23 cellular contexts compared by ENCODE assay signal in the genomic region with DNA sequence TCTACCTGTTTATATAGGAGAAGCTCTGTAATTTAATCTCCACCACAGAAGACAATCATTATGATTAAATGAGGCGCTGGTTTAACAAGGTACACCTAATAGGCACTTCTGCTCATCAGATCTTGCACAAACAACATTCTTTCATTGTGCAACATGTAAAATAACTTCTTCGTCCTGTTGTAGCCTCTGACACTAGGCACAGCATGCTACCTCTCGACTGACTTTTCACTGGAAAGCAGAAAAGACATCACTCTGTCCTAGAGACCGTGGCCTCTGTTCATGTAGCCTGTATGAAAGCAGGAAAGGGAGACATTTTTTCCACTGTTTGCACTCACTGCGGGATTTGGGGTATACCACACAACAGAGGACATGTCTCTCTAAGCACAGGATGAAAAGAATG.
DNase-seq lines count a peak whose midpoint lies in the region; ATAC-seq, FAIRE-seq and TF ChIP-seq lines count a peak whose summit lies in the region.
"Had no signal": no experiment of that assay in that cellular context is flagged by ENCODE, and none has a peak within 500 bp of the region (broad histone marks: within the 10 kb centered on the region; RNA-seq: fewer than 3 reads in every experiment).

No MANE protein-coding gene starts in this region.

- CTCF ChIA-PET in A549 (lab: Yijun Ruan, JAX), result interaction anchor here (1.4 kb wide), 1 partner anchor 319 kb away, joined by 3 read pairs; no protein-coding TSS in a partner anchor
- CTCF ChIA-PET in OCI-LY7 (lab: Charles Lee; ENCODE audit: unreplicated experiment), result no interaction called here

- H3K27ac Mint-ChIP-seq in activated T-helper 2 cell treated with anti-CD3 and anti-CD28 coated beads, Interferon-gamma antibody, Interleukin-2, Interleukin-4, amounts not matched to agents 10 μg/mL and 5 μg/mL and 100 μg/mL, durations not matched to agents 14 hours and 24 hours and 36 hours, result no peak overlapping the region
- H3K27ac Mint-ChIP-seq: activated T-helper 1 cell treated with anti-CD3 and anti-CD28 coated beads, Interleukin-12 subunit alpha, Interleukin-12 subunit beta, Interleukin-2, Interleukin-4 antibody, amounts not matched to agents 30 ng/mL and 10 ng/mL and 1 ng/mL, durations not matched to agents 14 hours and 24 hours and 36 hours; CD4-positive, alpha-beta memory T cell; effector memory CD8-positive, alpha-beta T cell; natural killer cell had no signal

- WGBS in A549 (ENCODE audit: missing lambda C conversion rate), result 20% methylated on average over 5 of the region's 5 CpGs
- no CpG with 5 or more reads among the region's 5 CpGs for WGBS in mesendoderm (ENCODE audit: extremely low coverage, insufficient coverage, low lambda C conversion rate)

- H2AFZ ChIP-seq in OCI-LY7 (ENCODE audit: low read length), result no peak overlapping the region

- H3K4me3 ChIP-seq in A549, result no peak overlapping the region
- H3K4me3 ChIP-seq in HUES48 (ENCODE audit: low read depth, low read length), result peak overlapping the region; percentile 23; the same call in 1 of the 2 replicates
- H3K4me3 ChIP-seq in mesendoderm (ENCODE audit: low read length), result no peak overlapping the region
- H3K4me3 ChIP-seq in OCI-LY7 (ENCODE audit: low read depth, low read length, poor library complexity, severe bottlenecking), result no peak overlapping the region
- H3K4me3 ChIP-seq: adrenal gland, heart right ventricle, PC-9, spleen had no signal

- H3K79me2 ChIP-seq in mesendoderm (ENCODE audit: control insufficient read depth, insufficient read depth, low read length), result no peaks in the 10 kb centered on the region
- H3K79me2 ChIP-seq in OCI-LY7 (ENCODE audit: insufficient read depth, low read depth, low read length), result no peaks in the 10 kb centered on the region

- H3K36me3 ChIP-seq in HUES48 (ENCODE audit: control insufficient read depth, insufficient read depth, low read length) (no peaks in the 10 kb centered on the region), mesendoderm (ENCODE audit: control insufficient read depth, insufficient read depth, low read length) (no peaks in the 10 kb centered on the region), OCI-LY7 (ENCODE audit: insufficient read depth, low read length) (no peaks in the 10 kb centered on the region)
- H3K36me3 ChIP-seq: adrenal gland, heart right ventricle, spleen had no signal

- no peak overlapping the region for H4K8ac ChIP-seq in mesendoderm (ENCODE audit: low read depth, low read length)

- intact Hi-C loops in OCI-LY7 (cut with micrococcal nuclease; ENCODE audit: unreplicated experiment), result no loop called here
- intact Hi-C loops in activated T-helper 2 cell treated with anti-CD3 and anti-CD28 coated beads, Interferon-gamma antibody, Interleukin-2, Interleukin-4, amounts not matched to agents 10 μg/mL and 5 μg/mL and 100 μg/mL, durations not matched to agents 14 hours and 24 hours and 36 hours (cut with micrococcal nuclease), result loop anchor here (10.0 kb wide), 1 partner anchor 312 kb away; the partner anchor contains the start of gene IRS1

- peak overlapping the region; percentile 84 for H3K4me2 ChIP-seq in A549
- H3K4me2 ChIP-seq in mesendoderm (ENCODE audit: low read length), result no peak overlapping the region
- no peak overlapping the region for H3K4me2 ChIP-seq in OCI-LY7 (ENCODE audit: low read length)
- H3K4me2 ChIP-seq: PC-9 had no signal

- H3K9me3 ChIP-seq in A549 (0 out of 3 replicates have a peak, but pooled peaks cover under 1% of the 10 kb centered on the region), HUES48 (ENCODE audit: control insufficient read depth, insufficient read depth, low read length) (no peaks in the 10 kb centered on the region), OCI-LY7 (ENCODE audit: low read length) (no peaks in the 10 kb centered on the region)
- H3K9me3 ChIP-seq: adrenal gland, heart right ventricle, spleen had no signal

- ATAC-seq in A549 (peak; percentile 15 to 47; a peak in 3 of 6 replicates), GM18498 (IDR thresholded peaks at IDR 0.05; ENCODE audit: unreplicated experiment) (no peak)
- ATAC-seq: activated CD4-positive, CD25-positive, alpha-beta regulatory T cell treated with anti-CD3 and anti-CD28 coated beads, Interleukin-2, amount 50 U/mL, for 24 hours; effector memory CD8-positive, alpha-beta T cell; heart right ventricle; natural killer cell had no signal

- peak overlapping the region; percentile 78 for H2BK120ac ChIP-seq in mesendoderm (ENCODE audit: low read depth, low read length)

- no peaks in the 10 kb centered on the region for H3K9me2 ChIP-seq in OCI-LY7 (ENCODE audit: insufficient read depth, low read length)

- H2AK5ac ChIP-seq in mesendoderm (ENCODE audit: low read length), result no peak overlapping the region

- H3K79me1 ChIP-seq in mesendoderm (ENCODE audit: low read length), result no peaks in the 10 kb centered on the region

- FAIRE-seq in A549 (lab: Jason Lieb, UNC), result no peak

- H3K4me1 Mint-ChIP-seq in activated T-helper 2 cell treated with anti-CD3 and anti-CD28 coated beads, Interferon-gamma antibody, Interleukin-2, Interleukin-4, amounts not matched to agents 10 μg/mL and 5 μg/mL and 100 μg/mL, durations not matched to agents 14 hours and 24 hours and 36 hours (ENCODE audit: low read depth), result no peaks in the 10 kb centered on the region
- H3K4me1 Mint-ChIP-seq: CD4-positive, alpha-beta memory T cell; natural killer cell had no signal

- no peak for TF ChIP-seq EP300 in A549 (IDR thresholded peaks at IDR 0.05)

- H4K20me1 ChIP-seq in OCI-LY7 (ENCODE audit: insufficient read depth, low read length), result no peaks in the 10 kb centered on the region

- H3K18ac ChIP-seq in mesendoderm (ENCODE audit: low read length), result peak overlapping the region; percentile 4

- H3K4me1 ChIP-seq in A549 (peaks cover 35% of the 10 kb centered on the region), HUES48 (ENCODE audit: control insufficient read depth, insufficient read depth, low read length) (peaks cover 47% of the 10 kb centered on the region), mesendoderm (ENCODE audit: control insufficient read depth, low read depth, low read length) (peaks cover under 1% of the 10 kb centered on the region), OCI-LY7 (ENCODE audit: insufficient read depth, low read length, poor library complexity, severe bottlenecking) (no peaks in the 10 kb centered on the region)

- H3K27ac ChIP-seq in A549 (peak overlapping the region; percentile 74 to 82), HUES48 (ENCODE audit: low read depth, low read length) (peak overlapping the region; percentile 68), mesendoderm (ENCODE audit: low read depth, low read length) (no peak overlapping the region), OCI-LY7 (ENCODE audit: low read depth, low read length, poor library complexity, severe bottlenecking) (no peak overlapping the region)
- H3K27ac ChIP-seq: adrenal gland, heart right ventricle, PC-9, spleen had no signal

- H2BK15ac ChIP-seq in mesendoderm (replicated peaks; ENCODE audit: low read depth), result no peak overlapping the region

- H3K9ac ChIP-seq in HUES48 (ENCODE audit: low read depth, low read length), result peak overlapping the region; percentile 51; the same call in 1 of the 2 replicates
- no peak overlapping the region for H3K9ac ChIP-seq in mesendoderm (ENCODE audit: low read length)

- H3K9me3 Mint-ChIP-seq in activated T-helper 2 cell treated with anti-CD3 and anti-CD28 coated beads, Interferon-gamma antibody, Interleukin-2, Interleukin-4, amounts not matched to agents 10 μg/mL and 5 μg/mL and 100 μg/mL, durations not matched to agents 14 hours and 24 hours and 36 hours, result no peaks in the 10 kb centered on the region
- H3K9me3 Mint-ChIP-seq: activated T-helper 1 cell treated with anti-CD3 and anti-CD28 coated beads, Interleukin-12 subunit alpha, Interleukin-12 subunit beta, Interleukin-2, Interleukin-4 antibody, amounts not matched to agents 30 ng/mL and 10 ng/mL and 1 ng/mL, durations not matched to agents 14 hours and 24 hours and 36 hours; CD4-positive, alpha-beta memory T cell; effector memory CD8-positive, alpha-beta T cell had no signal

- H3K27me3 ChIP-seq in HUES48 (ENCODE audit: control insufficient read depth, insufficient read depth, low read length), result no peaks in the 10 kb centered on the region
- H3K27me3 ChIP-seq in mesendoderm (ENCODE audit: insufficient read depth, low read length, poor library complexity), result no peaks in the 10 kb centered on the region
- H3K27me3 ChIP-seq: adrenal gland had no signal

- no peak for TF ChIP-seq CTCF in A549 (IDR thresholded peaks at IDR 0.05)
- TF ChIP-seq CTCF in OCI-LY7 (conservative IDR thresholded peaks at IDR 0.05; ENCODE audit: low read length), result no peak

- TF ChIP-seq POLR2A in A549 (IDR thresholded peaks at IDR 0.05; ENCODE audit: low read length), result no peak

- DNase-seq in A549 (ENCODE audit: low read depth in 1 of 2, low spot score in 1 of 2), result peak in 1 of 2 experiments; percentile 18
- DNase-seq in astrocyte of the hippocampus (ENCODE audit: low read depth, low spot score), result peak; percentile 32
- DNase-seq in mesendoderm, result peak; percentile 50
- no peak for DNase-seq in OCI-LY7 (ENCODE audit: low spot score)
- DNase-seq in hippocampal formation (lab: John Stamatoyannopoulos, UW), result no peak
- no peak for DNase-seq in activated T-helper 2 cell treated with anti-CD3 and anti-CD28 coated beads, Interferon-gamma antibody, Interleukin-2, Interleukin-4, amounts not matched to agents 10 μg/mL and 5 μg/mL and 100 μg/mL, durations not matched to agents 14 hours and 24 hours and 36 hours (ENCODE audit: low spot score)
- DNase-seq: adrenal gland; CD4-positive, alpha-beta memory T cell; central memory CD4-positive, alpha-beta T cell; DMS79 treated with DMSO at 0.1 percent for 48 hours; effector memory CD8-positive, alpha-beta T cell; HCEC 1CT; heart right ventricle; natural killer cell; NCI-H1048; NCI-H2107; NCI-H82; spleen had no signal

- H3K23ac ChIP-seq in mesendoderm (ENCODE audit: low read length), result no peak overlapping the region

- peaks cover 12% of the 10 kb centered on the region for H3K27me3 Mint-ChIP-seq in activated T-helper 2 cell treated with anti-CD3 and anti-CD28 coated beads, Interferon-gamma antibody, Interleukin-2, Interleukin-4, amounts not matched to agents 10 μg/mL and 5 μg/mL and 100 μg/mL, durations not matched to agents 14 hours and 24 hours and 36 hours (ENCODE audit: low read depth)

- BruUV-seq in OCI-LY7 (replicated peaks; lab: Mats Ljungman, UMichigan), result no TSS peak

- H3K4me3 Mint-ChIP-seq in activated T-helper 2 cell treated with anti-CD3 and anti-CD28 coated beads, Interferon-gamma antibody, Interleukin-2, Interleukin-4, amounts not matched to agents 10 μg/mL and 5 μg/mL and 100 μg/mL, durations not matched to agents 14 hours and 24 hours and 36 hours (ENCODE audit: low read depth), result no peak overlapping the region
- H3K4me3 Mint-ChIP-seq: activated T-helper 1 cell treated with anti-CD3 and anti-CD28 coated beads, Interleukin-12 subunit alpha, Interleukin-12 subunit beta, Interleukin-2, Interleukin-4 antibody, amounts not matched to agents 30 ng/mL and 10 ng/mL and 1 ng/mL, durations not matched to agents 14 hours and 24 hours and 36 hours; effector memory CD8-positive, alpha-beta T cell; natural killer cell had no signal

- no peak overlapping the region for H2BK5ac ChIP-seq in mesendoderm (ENCODE audit: low read length)

- no peak for TF ChIP-seq RAD21 in A549 (conservative IDR thresholded peaks at IDR 0.05 in 1 of 2, IDR thresholded peaks at IDR 0.05 in 1 of 2)

- POLR2A ChIA-PET in A549 (lab: Yijun Ruan, JAX), result no interaction called here
- POLR2A ChIA-PET in OCI-LY7 (lab: Charles Lee), result interaction anchor here (0.7 kb wide), 1 partner anchor 641 kb away, joined by 3 read pairs; no protein-coding TSS in a partner anchor

- H4K5ac ChIP-seq in mesendoderm (ENCODE audit: low read length), result no peak overlapping the region

- peak overlapping the region; percentile 31 for H3K4ac ChIP-seq in mesendoderm (ENCODE audit: low read depth, low read length)

- H3K36me3 Mint-ChIP-seq in activated T-helper 2 cell treated with anti-CD3 and anti-CD28 coated beads, Interferon-gamma antibody, Interleukin-2, Interleukin-4, amounts not matched to agents 10 μg/mL and 5 μg/mL and 100 μg/mL, durations not matched to agents 14 hours and 24 hours and 36 hours (ENCODE audit: low read depth), result no peaks in the 10 kb centered on the region
- H3K36me3 Mint-ChIP-seq: CD4-positive, alpha-beta memory T cell; natural killer cell had no signal

- H3K56ac ChIP-seq in mesendoderm (ENCODE audit: low read length), result no peak overlapping the region

Comparison
In these comparisons a context has a peak if more than half of its experiments do, and no peak if none do; other contexts are left out.
1. DNase-seq: peak in astrocyte of the hippocampus (single experiment) and mesendoderm (single experiment); none in OCI-LY7 (single experiment), hippocampal formation (0 of 2) and activated T-helper 2 cell treated with anti-CD3 and anti-CD28 coated beads, Interferon-gamma antibody, Interleukin-2, Interleukin-4, amounts not matched to agents 10 μg/mL and 5 μg/mL and 100 μg/mL, durations not matched to agents 14 hours and 24 hours and 36 hours (single experiment).
2. H3K27ac ChIP-seq: peak in A549 (2 of 2) and HUES48 (single experiment); none in mesendoderm (single experiment) and OCI-LY7 (single experiment).